Comparison of ENCODE assay signal across 1 cellular context in the genomic region with DNA sequence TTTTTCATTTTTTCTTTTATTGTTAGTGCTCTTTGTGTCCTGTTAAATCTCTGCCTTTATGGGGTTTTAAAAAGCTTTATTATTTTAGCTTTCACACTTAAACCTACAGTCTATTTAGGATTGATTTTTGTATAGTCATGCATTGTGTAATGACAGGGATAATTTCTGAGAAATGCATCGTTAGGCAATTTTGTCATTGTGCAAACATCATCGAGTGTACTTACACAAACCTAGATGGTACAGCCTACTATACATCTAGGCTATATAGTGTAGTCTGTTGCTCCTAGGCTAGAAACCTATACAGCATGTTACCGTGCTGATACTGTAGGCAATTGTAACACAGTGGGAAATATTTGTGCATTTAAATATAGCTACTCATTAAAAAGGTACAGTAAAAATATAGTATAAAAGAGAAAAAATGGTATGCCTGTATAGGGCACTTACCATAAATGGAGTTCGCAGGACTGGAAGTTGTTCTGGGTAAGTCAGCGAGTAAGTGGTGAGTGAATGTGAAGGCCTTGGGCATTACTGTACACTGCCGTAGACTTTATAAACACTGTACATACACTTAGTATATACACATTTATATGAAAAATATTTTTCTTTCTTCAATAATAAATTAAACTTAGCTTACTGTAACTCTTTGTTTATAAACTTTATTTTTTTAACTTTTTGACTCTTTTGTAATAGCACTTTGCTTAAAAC.
TF ChIP-seq lines count a peak whose summit lies in the region.

No MANE protein-coding gene starts in this region.

TF ChIP-seq in K562, 482 proteins besides CTCF, POLR2A, EP300 and RAD21 (continued from another document):
- peak; percentile 37 for TF ChIP-seq NFE2 (IDR thresholded peaks at IDR 0.05; ENCODE audit: low read depth)
- TF ChIP-seq, protein P1, sequence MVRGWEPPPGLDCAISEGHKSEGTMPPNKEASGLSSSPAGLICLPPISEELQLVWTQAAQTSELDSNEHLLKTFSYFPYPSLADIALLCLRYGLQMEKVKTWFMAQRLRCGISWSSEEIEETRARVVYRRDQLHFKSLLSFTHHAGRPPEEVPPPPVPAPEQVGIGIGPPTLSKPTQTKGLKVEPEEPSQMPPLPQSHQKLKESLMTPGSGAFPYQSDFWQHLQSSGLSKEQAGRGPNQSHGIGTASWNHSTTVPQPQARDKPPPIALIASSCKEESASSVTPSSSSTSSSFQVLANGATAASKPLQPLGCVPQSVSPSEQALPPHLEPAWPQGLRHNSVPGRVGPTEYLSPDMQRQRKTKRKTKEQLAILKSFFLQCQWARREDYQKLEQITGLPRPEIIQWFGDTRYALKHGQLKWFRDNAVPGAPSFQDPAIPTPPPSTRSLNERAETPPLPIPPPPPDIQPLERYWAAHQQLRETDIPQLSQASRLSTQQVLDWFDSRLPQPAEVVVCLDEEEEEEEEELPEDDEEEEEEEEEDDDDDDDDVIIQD (CRISPR knock-in tag; IDR thresholded peaks at IDR 0.05) = no peak
- 0 out of 2 replicates have a peak, but pooled peaks have one; percentile 49 for TF ChIP-seq IRF9 (tag; IDR thresholded peaks at IDR 0.05)
- TF ChIP-seq MAFG (tag; conservative IDR thresholded peaks at IDR 0.05) = peak; percentile 70
- TF ChIP-seq CEBPG (CRISPR knock-in tag; IDR thresholded peaks at IDR 0.05) = no peak
- peak; percentile 34 to 82; a peak in 2 of 4 replicates for TF ChIP-seq CEBPG (tag; conservative IDR thresholded peaks at IDR 0.05 in 1 of 2, IDR thresholded peaks at IDR 0.05 in 1 of 2)
- TF ChIP-seq TRIM24 (IDR thresholded peaks at IDR 0.05) = peak; percentile 22 to 63; a peak in 1 of 4 replicates
TF ChIP-seq in K562: peak in this region for 9.
